Comparison of ENCODE assay signal across 11 cellular contexts in genomic region chr14:75543258-75543657, GRCh38. TPM values are rescaled to one million over a fixed set of nuclear protein-coding genes. Genes with fewer than 3 reads are reported as not detected.
DNase-seq lines count a peak whose midpoint lies in the region; ATAC-seq and TF ChIP-seq lines count a peak whose summit lies in the region.
"Had no signal": no experiment of that assay in that cellular context is flagged by ENCODE, and none has a peak within 500 bp of the region (broad histone marks: within the 10 kb centered on the region; RNA-seq: fewer than 3 reads in every experiment).

No MANE protein-coding gene starts in this region.

- H3K4me1 Mint-ChIP-seq in endodermal cell, result peaks cover 4% of the 10 kb centered on the region

- H3K4me3 Mint-ChIP-seq in endodermal cell, result no peak overlapping the region

- H3K9me3 Mint-ChIP-seq in endodermal cell, result no peaks in the 10 kb centered on the region

- no peaks in the 10 kb centered on the region for H3K36me3 Mint-ChIP-seq in endodermal cell (ENCODE audit: low read depth)

- peaks cover 7% of the 10 kb centered on the region for H3K27me3 Mint-ChIP-seq in endodermal cell (ENCODE audit: insufficient read depth)

- intact Hi-C loops in adrenal gland (cut with DNase I) (no loop called here), aorta (cut with DNase I) (no loop called here)

- H3K27me3 ChIP-seq in adrenal gland, result no peaks in the 10 kb centered on the region
- no peaks in the 10 kb centered on the region for H3K27me3 ChIP-seq in neutrophil
- no peaks in the 10 kb centered on the region for H3K27me3 ChIP-seq in aorta (ENCODE audit: control insufficient read depth in 1 of 2, insufficient read depth in 2 of 2, low read length in 1 of 2)
- H3K27me3 ChIP-seq in endodermal cell (ENCODE audit: control insufficient read depth, insufficient read depth, low read length, poor library complexity, severe bottlenecking), result no peaks in the 10 kb centered on the region
- H3K27me3 ChIP-seq: dorsolateral prefrontal cortex had no signal

- TF ChIP-seq CTCF in GM12865 (IDR thresholded peaks at IDR 0.05; ENCODE audit: insufficient read depth, low read depth, low read length, missing control alignments) (no peak), adrenal gland (IDR thresholded peaks at IDR 0.05) (no peak), neutrophil (IDR thresholded peaks at IDR 0.05) (no peak), endodermal cell (conservative IDR thresholded peaks at IDR 0.05) (no peak)

- H3K36me3 ChIP-seq in adrenal gland (replicated peaks in 1 of 2) (no peaks in the 10 kb centered on the region), neutrophil (peaks cover 24% of the 10 kb centered on the region), aorta (ENCODE audit: control insufficient read depth in 1 of 2, insufficient read depth in 2 of 2, low read length in 1 of 2) (no peaks in the 10 kb centered on the region), endodermal cell (ENCODE audit: control insufficient read depth, insufficient read depth, low read length) (no peaks in the 10 kb centered on the region)

- H3K9ac ChIP-seq in endodermal cell (ENCODE audit: extremely low read depth, low read length, poor library complexity, severe bottlenecking), result no peak overlapping the region

- no peak overlapping the region for H3K27ac Mint-ChIP-seq in endodermal cell

- H3K9me3 ChIP-seq in adrenal gland (replicated peaks in 1 of 3) (no peaks in the 10 kb centered on the region), neutrophil (no peaks in the 10 kb centered on the region), aorta (ENCODE audit: control insufficient read depth, low read length) (no peaks in the 10 kb centered on the region), endodermal cell (ENCODE audit: control insufficient read depth, low read length) (no peaks in the 10 kb centered on the region)

- H3K27ac ChIP-seq in adrenal gland, result peak overlapping the region in 4 of 5 donors; percentile 25 to 86 (median 66)
- peak overlapping the region; percentile 95 for H3K27ac ChIP-seq in neutrophil
- H3K27ac ChIP-seq in aorta (ENCODE audit: low read depth in 1 of 2, low read length in 2 of 2), result peak overlapping the region in 1 of 2 donors; percentile 3
- H3K27ac ChIP-seq in endodermal cell (ENCODE audit: low read depth, low read length), result no peak overlapping the region

- ATAC-seq in HG02973 (IDR thresholded peaks at IDR 0.05; ENCODE audit: unreplicated experiment), result peak; percentile 1
- no peak for ATAC-seq in HG03159 (IDR thresholded peaks at IDR 0.05; ENCODE audit: unreplicated experiment)
- no peak for ATAC-seq in GM21576 (IDR thresholded peaks at IDR 0.05; ENCODE audit: unreplicated experiment)
- no peak for ATAC-seq in aorta (ENCODE audit: low FRiP score)

- DNase-seq in GM12865 (ENCODE audit: low read depth), result peak; percentile 47
- DNase-seq in adrenal gland, result no peak
- DNase-seq in aorta, result no peak
- no peak for DNase-seq in endodermal cell
- DNase-seq: NCI-H1436, RPMI8226 had no signal

- H3K4me3 ChIP-seq in GM12865 (ENCODE audit: low read depth, low read length) (peak overlapping the region; percentile 10), adrenal gland (no peak overlapping the region), neutrophil (ENCODE audit: low read depth in 1 of 2, low read length in 1 of 2) (peak overlapping the region; percentile 50 to 60), aorta (ENCODE audit: low read length in 2 of 2) (no peak overlapping the region), endodermal cell (ENCODE audit: low read length) (no peak overlapping the region)
- H3K4me3 ChIP-seq: dorsolateral prefrontal cortex had no signal

- no peak for TF ChIP-seq POLR2A in adrenal gland (IDR thresholded peaks at IDR 0.05)

- H3K4me1 ChIP-seq in adrenal gland (replicated peaks in 1 of 2), result peaks cover 10 to 16% of the 10 kb centered on the region in 2 donors
- peaks cover 23 to 25% of the 10 kb centered on the region in 2 experiments for H3K4me1 ChIP-seq in neutrophil (ENCODE audit: control insufficient read depth in 1 of 2, insufficient read depth in 1 of 2, low read depth in 1 of 2, low read length in 1 of 2)
- H3K4me1 ChIP-seq in aorta (ENCODE audit: control insufficient read depth in 1 of 2, insufficient read depth in 2 of 2, low read length in 2 of 2), result no peaks in the 10 kb centered on the region
- H3K4me1 ChIP-seq in endodermal cell (ENCODE audit: control insufficient read depth, insufficient read depth, low read length), result no peaks in the 10 kb centered on the region

- WGBS in adrenal gland, 4 donors, result 40 to 51% (median 48%) methylated on average over 4 of the region's 4 CpGs
- 62 to 80% methylated on average over 4 of the region's 4 CpGs for WGBS in aorta, 2 donors
- WGBS in endodermal cell (ENCODE audit: insufficient coverage in 1 of 2, insufficient read length in 1 of 2), 2 experiments, result 88 to 100% methylated on average over 3 of the region's 4 CpGs

RNA-seq across cellular contexts. Expression of gene BATF, which starts 21.0 kb away (rescaled TPM):
- 1 to 10 TPM in 6 of 8 donors, under 1 TPM in 2; 0.95 to 4.7 (median 2.8) TPM for total RNA-seq in adrenal gland
- polyA plus RNA-seq in adrenal gland, result 10 to 100 TPM in 1 of 3 donors, 1 to 10 TPM in 1, under 1 TPM in 1; 0.64 to 11.4 (median 7.2) TPM
- total RNA-seq in aorta, result 1 to 10 TPM; 2.6 to 3.2 TPM
- 1 to 10 TPM; 2.1 to 8.0 TPM for polyA plus RNA-seq in aorta
- not detected for total RNA-seq in endodermal cell
- not detected for polyA plus RNA-seq in endodermal cell (2013, experiment 1 of 2)
- polyA plus RNA-seq in endodermal cell (2013, experiment 2 of 2), result not detected

RNA-seq across cellular contexts. Expression of gene FLVCR2, which starts 35.2 kb away (rescaled TPM):
- total RNA-seq in adrenal gland, result 100 to 1,000 TPM in 1 of 8 donors, 10 to 100 TPM in 7; 18.0 to 428 (median 26.2) TPM
- 10 to 100 TPM in 2 of 3 donors, 1 to 10 TPM in 1; 8.8 to 29.9 (median 13.0) TPM for polyA plus RNA-seq in adrenal gland
- 10 to 100 TPM; 14.6 to 15.4 TPM for total RNA-seq in aorta
- polyA plus RNA-seq in aorta, result 1 to 10 TPM in 1 of 2 donors, under 1 TPM in 1; 0.38 to 7.6 TPM
- total RNA-seq in endodermal cell, result 1 to 10 TPM; 6.2 to 8.9 TPM
- 4.7 TPM for polyA plus RNA-seq in endodermal cell (2013, experiment 1 of 2)
- 4.8 TPM for polyA plus RNA-seq in endodermal cell (2013, experiment 2 of 2)

Comparison
In these comparisons a context has a peak if more than half of its experiments do, and no peak if none do; other contexts are left out.
1. H3K4me3 ChIP-seq: peak in GM12865 (single experiment) and neutrophil (2 of 2); none in adrenal gland (0 of 4), aorta (0 of 2) and endodermal cell (single experiment).